In the genomic region with DNA sequence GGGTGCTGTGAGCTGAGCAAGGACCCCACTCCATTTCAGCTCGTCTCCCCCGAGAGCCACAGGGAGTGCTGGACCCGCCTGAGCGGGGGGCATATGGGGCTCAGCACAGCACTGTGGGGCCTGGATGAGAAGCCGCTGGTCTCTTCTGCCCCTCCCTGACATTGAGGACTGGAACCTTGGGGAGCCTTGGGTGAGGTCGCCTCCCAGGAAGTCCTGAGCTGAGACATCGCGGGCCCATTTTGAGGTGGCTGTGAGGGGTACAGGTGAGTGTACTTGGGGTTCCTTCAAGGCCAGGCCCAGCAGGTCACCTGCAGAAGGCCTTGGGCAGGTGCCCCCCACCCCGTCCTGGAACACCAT, we compare ENCODE assay signal across 20 cellular contexts. TPM values are rescaled to one million over a fixed set of nuclear protein-coding genes. Genes with fewer than 3 reads are reported as not detected.
A peak's percentile ranks its signal among the peaks of the same experiment; 100 is the strongest.
DNase-seq lines count a peak whose midpoint lies in the region; ATAC-seq and TF ChIP-seq lines count a peak whose summit lies in the region.
"Had no signal": no experiment of that assay in that cellular context is flagged by ENCODE, and none has a peak within 500 bp of the region (broad histone marks: within the 10 kb centered on the region; RNA-seq: fewer than 3 reads in every experiment).

No MANE protein-coding gene starts in this region.

- no peaks in the 10 kb centered on the region for H3K27me3 Mint-ChIP-seq in activated T-cell treated with anti-CD3 and anti-CD28 coated beads, Interleukin-2, amount 50 U/mL, for 24 hours
- H3K27me3 Mint-ChIP-seq in stimulated activated naive B cell treated with anti-CD40 and anti-IgM and Interleukin-4, amounts not matched to agents 10 μg/mL and 1 μg/mL and 100 μg/mL, for 72 hours: no peaks in the 10 kb centered on the region

- H3K27ac Mint-ChIP-seq in activated T-cell treated with anti-CD3 and anti-CD28 coated beads, Interleukin-2, amount 50 U/mL, for 24 hours: no peak overlapping the region
- peak overlapping the region; percentile 9 for H3K27ac Mint-ChIP-seq in stimulated activated naive B cell treated with anti-CD40 and anti-IgM and Interleukin-4, amounts not matched to agents 10 μg/mL and 1 μg/mL and 100 μg/mL, for 72 hours

- H3K4me1 Mint-ChIP-seq in activated T-cell treated with anti-CD3 and anti-CD28 coated beads, Interleukin-2, amount 50 U/mL, for 24 hours (ENCODE audit: low read depth): peaks cover 15% of the 10 kb centered on the region
- peaks cover 0 to 2% of the 10 kb centered on the region in 2 donors for H3K4me1 Mint-ChIP-seq in stimulated activated naive B cell treated with anti-CD40 and anti-IgM and Interleukin-4, amounts not matched to agents 10 μg/mL and 1 μg/mL and 100 μg/mL, for 72 hours

- peak; percentile 22 for DNase-seq in activated T-cell treated with anti-CD3 and anti-CD28 coated beads, Interleukin-2, amount 50 U/mL, for 24 hours
- no peak for DNase-seq in activated T-cell treated with anti-CD3 and anti-CD28 coated beads for 4 hours
- peak; percentile 35 for DNase-seq in GM13977 (ENCODE audit: low spot score)
- peak; percentile 38 for DNase-seq in left lobe of liver (ENCODE audit: low spot score)
- DNase-seq in stimulated activated naive B cell treated with anti-CD40 and anti-IgM and Interleukin-4, amounts not matched to agents 10 μg/mL and 1 μg/mL and 100 μg/mL, for 72 hours: no peak
- DNase-seq in SIG-M5 (lab: John Stamatoyannopoulos, UW): no peak
- DNase-seq: Caco-2, DMS79, KG1, NCI-H1092 treated with DMSO at 0.1 percent for 48 hours, NCI-H1694, NCI-H2107, NCI-H345, NCI-H526 treated with DMSO at 0.1 percent for 48 hours had no signal

- ATAC-seq in left lobe of liver: no peak
- no peak for ATAC-seq in stimulated activated naive B cell treated with anti-CD40 and anti-IgM and Interleukin-4, amounts not matched to agents 10 μg/mL and 1 μg/mL and 100 μg/mL, for 72 hours (replicated peaks)
- ATAC-seq in GM21381 (IDR thresholded peaks at IDR 0.05; ENCODE audit: unreplicated experiment): no peak
- ATAC-seq in GM18873 (IDR thresholded peaks at IDR 0.05; ENCODE audit: low FRiP score, unreplicated experiment): no peak

- no peaks in the 10 kb centered on the region for H3K9me3 Mint-ChIP-seq in activated T-cell treated with anti-CD3 and anti-CD28 coated beads, Interleukin-2, amount 50 U/mL, for 24 hours
- no peaks in the 10 kb centered on the region for H3K9me3 Mint-ChIP-seq in stimulated activated naive B cell treated with anti-CD40 and anti-IgM and Interleukin-4, amounts not matched to agents 10 μg/mL and 1 μg/mL and 100 μg/mL, for 72 hours

- in situ Hi-C loops in GM13977 (cut with MboI; ENCODE audit: low pct_unique_long_range_greater_than_20kb, low sequenced_read_pairs, unreplicated experiment): no loop called here

- H3K4me3 Mint-ChIP-seq in activated T-cell treated with anti-CD3 and anti-CD28 coated beads, Interleukin-2, amount 50 U/mL, for 24 hours: no peak overlapping the region
- no peak overlapping the region for H3K4me3 Mint-ChIP-seq in stimulated activated naive B cell treated with anti-CD40 and anti-IgM and Interleukin-4, amounts not matched to agents 10 μg/mL and 1 μg/mL and 100 μg/mL, for 72 hours

- no peaks in the 10 kb centered on the region for H3K36me3 Mint-ChIP-seq in activated T-cell treated with anti-CD3 and anti-CD28 coated beads, Interleukin-2, amount 50 U/mL, for 24 hours (ENCODE audit: low read depth)
- H3K36me3 Mint-ChIP-seq in stimulated activated naive B cell treated with anti-CD40 and anti-IgM and Interleukin-4, amounts not matched to agents 10 μg/mL and 1 μg/mL and 100 μg/mL, for 72 hours: no peaks in the 10 kb centered on the region

- no peak for TF ChIP-seq CTCF in GM13977 (IDR thresholded peaks at IDR 0.05; ENCODE audit: extremely low read depth, insufficient read depth, missing control alignments)

RNA-seq across cellular contexts. Expression of gene AQP12A, which starts 3.1 kb away (rescaled TPM):
- total RNA-seq in left lobe of liver: not detected
- total RNA-seq: A673, Caco-2, G401, H1, MCF 10A had no signal

RNA-seq across cellular contexts. Expression of gene AQP12B, which starts 5.9 kb away (rescaled TPM):
- not detected for total RNA-seq in left lobe of liver
- total RNA-seq: A673, Caco-2, G401, H1, MCF 10A had no signal

Comparison
In these comparisons a context has a peak if more than half of its experiments do, and no peak if none do; other contexts are left out.
1. DNase-seq: peak in activated T-cell treated with anti-CD3 and anti-CD28 coated beads, Interleukin-2, amount 50 U/mL, for 24 hours (single experiment), GM13977 (single experiment) and left lobe of liver (single experiment); none in activated T-cell treated with anti-CD3 and anti-CD28 coated beads for 4 hours (single experiment), stimulated activated naive B cell treated with anti-CD40 and anti-IgM and Interleukin-4, amounts not matched to agents 10 μg/mL and 1 μg/mL and 100 μg/mL, for 72 hours (single experiment) and SIG-M5 (single experiment).